In genomic region chr1:31955917-31956736, GRCh38 we compare ENCODE assay signal across 1 cellular context.
A peak's percentile ranks its signal among the peaks of the same experiment; 100 is the strongest.
TF ChIP-seq lines count a peak whose summit lies in the region.

No MANE protein-coding gene starts in this region.

TF ChIP-seq in K562, 482 proteins besides CTCF, POLR2A, EP300 and RAD21 (continued from another document and continues in another):
- TF ChIP-seq CCAR2 (IDR thresholded peaks at IDR 0.05; ENCODE audit: low read depth, low read length) (no peak), HMGXB4 (CRISPR knock-in tag; IDR thresholded peaks at IDR 0.05) (no peak), ZNF324 (CRISPR knock-in tag; IDR thresholded peaks at IDR 0.05) (no peak), U2AF1 (optimal IDR thresholded peaks at IDR 0.05; ENCODE audit: low read depth, low read length) (no peak), MTF1 (CRISPR knock-in tag; IDR thresholded peaks at IDR 0.05; ENCODE audit: borderline replicate concordance) (no peak), MEF2A (IDR thresholded peaks at IDR 0.05; ENCODE audit: control insufficient read depth, low read depth, low read length) (0 out of 2 replicates have a peak, but pooled peaks have one; percentile 51), DDX20 (tag; IDR thresholded peaks at IDR 0.05; ENCODE audit: low read depth) (no peak), DMBX1 (CRISPR knock-in tag; IDR thresholded peaks at IDR 0.05; ENCODE audit: borderline replicate concordance) (peak; percentile 29; the same call in 1 of the 2 replicates), MTA1 (IDR thresholded peaks at IDR 0.05; ENCODE audit: borderline replicate concordance) (peak; percentile 73; the same call in 1 of the 2 replicates), ZBTB9 (CRISPR knock-in tag; IDR thresholded peaks at IDR 0.05) (no peak), L3MBTL2 (IDR thresholded peaks at IDR 0.05) (peak; percentile 75), TAF7 (tag; IDR thresholded peaks at IDR 0.05) (no peak; the same call in none of the 2 replicates), ZNF778 (CRISPR knock-in tag; IDR thresholded peaks at IDR 0.05) (no peak), ETV6 (IDR thresholded peaks at IDR 0.05; ENCODE audit: borderline replicate concordance in 1 of 2, low read depth in 2 of 2, low read length in 1 of 2) (peak; percentile 59 to 76; a peak in 3 of 4 replicates), ETV6 (CRISPR knock-in tag; IDR thresholded peaks at IDR 0.05; ENCODE audit: borderline replicate concordance) (no peak), RFX1 (IDR thresholded peaks at IDR 0.05) (no peak), ZNF140 (CRISPR knock-in tag; IDR thresholded peaks at IDR 0.05) (no peak), NRF1 (conservative IDR thresholded peaks at IDR 0.05 in 1 of 2, IDR thresholded peaks at IDR 0.05 in 1 of 2) (peak; percentile 49 to 57; a peak in 3 of 4 replicates), ARID4B (CRISPR knock-in tag; IDR thresholded peaks at IDR 0.05) (no peak), BDP1 (IDR thresholded peaks at IDR 0.05; ENCODE audit: insufficient read depth, insufficient read length) (no peak), ZEB2 (IDR thresholded peaks at IDR 0.05) (0 out of 2 replicates have a peak, but pooled peaks have one; percentile 69), SRSF3 (IDR thresholded peaks at IDR 0.05; ENCODE audit: insufficient read depth, low read length) (no peak), NCOR1 (IDR thresholded peaks at IDR 0.05) (peak; percentile 74), FOXA3 (CRISPR knock-in tag; conservative IDR thresholded peaks at IDR 0.05 in 1 of 2, IDR thresholded peaks at IDR 0.05 in 1 of 2) (no peak), TRIM24 (IDR thresholded peaks at IDR 0.05) (peak; percentile 67 to 77), TRIM28 (IDR thresholded peaks at IDR 0.05) (peak; percentile 49; the same call in 1 of the 2 replicates), ZNF740 (CRISPR knock-in tag; IDR thresholded peaks at IDR 0.05) (no peak), ZNF740 (tag; IDR thresholded peaks at IDR 0.05) (no peak)
- TF ChIP-seq, protein P1, sequence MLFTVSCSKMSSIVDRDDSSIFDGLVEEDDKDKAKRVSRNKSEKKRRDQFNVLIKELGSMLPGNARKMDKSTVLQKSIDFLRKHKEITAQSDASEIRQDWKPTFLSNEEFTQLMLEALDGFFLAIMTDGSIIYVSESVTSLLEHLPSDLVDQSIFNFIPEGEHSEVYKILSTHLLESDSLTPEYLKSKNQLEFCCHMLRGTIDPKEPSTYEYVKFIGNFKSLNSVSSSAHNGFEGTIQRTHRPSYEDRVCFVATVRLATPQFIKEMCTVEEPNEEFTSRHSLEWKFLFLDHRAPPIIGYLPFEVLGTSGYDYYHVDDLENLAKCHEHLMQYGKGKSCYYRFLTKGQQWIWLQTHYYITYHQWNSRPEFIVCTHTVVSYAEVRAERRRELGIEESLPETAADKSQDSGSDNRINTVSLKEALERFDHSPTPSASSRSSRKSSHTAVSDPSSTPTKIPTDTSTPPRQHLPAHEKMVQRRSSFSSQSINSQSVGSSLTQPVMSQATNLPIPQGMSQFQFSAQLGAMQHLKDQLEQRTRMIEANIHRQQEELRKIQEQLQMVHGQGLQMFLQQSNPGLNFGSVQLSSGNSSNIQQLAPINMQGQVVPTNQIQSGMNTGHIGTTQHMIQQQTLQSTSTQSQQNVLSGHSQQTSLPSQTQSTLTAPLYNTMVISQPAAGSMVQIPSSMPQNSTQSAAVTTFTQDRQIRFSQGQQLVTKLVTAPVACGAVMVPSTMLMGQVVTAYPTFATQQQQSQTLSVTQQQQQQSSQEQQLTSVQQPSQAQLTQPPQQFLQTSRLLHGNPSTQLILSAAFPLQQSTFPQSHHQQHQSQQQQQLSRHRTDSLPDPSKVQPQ (CRISPR knock-in tag; IDR thresholded peaks at IDR 0.05; ENCODE audit: borderline replicate concordance), result no peak
- TF ChIP-seq, protein P2, sequence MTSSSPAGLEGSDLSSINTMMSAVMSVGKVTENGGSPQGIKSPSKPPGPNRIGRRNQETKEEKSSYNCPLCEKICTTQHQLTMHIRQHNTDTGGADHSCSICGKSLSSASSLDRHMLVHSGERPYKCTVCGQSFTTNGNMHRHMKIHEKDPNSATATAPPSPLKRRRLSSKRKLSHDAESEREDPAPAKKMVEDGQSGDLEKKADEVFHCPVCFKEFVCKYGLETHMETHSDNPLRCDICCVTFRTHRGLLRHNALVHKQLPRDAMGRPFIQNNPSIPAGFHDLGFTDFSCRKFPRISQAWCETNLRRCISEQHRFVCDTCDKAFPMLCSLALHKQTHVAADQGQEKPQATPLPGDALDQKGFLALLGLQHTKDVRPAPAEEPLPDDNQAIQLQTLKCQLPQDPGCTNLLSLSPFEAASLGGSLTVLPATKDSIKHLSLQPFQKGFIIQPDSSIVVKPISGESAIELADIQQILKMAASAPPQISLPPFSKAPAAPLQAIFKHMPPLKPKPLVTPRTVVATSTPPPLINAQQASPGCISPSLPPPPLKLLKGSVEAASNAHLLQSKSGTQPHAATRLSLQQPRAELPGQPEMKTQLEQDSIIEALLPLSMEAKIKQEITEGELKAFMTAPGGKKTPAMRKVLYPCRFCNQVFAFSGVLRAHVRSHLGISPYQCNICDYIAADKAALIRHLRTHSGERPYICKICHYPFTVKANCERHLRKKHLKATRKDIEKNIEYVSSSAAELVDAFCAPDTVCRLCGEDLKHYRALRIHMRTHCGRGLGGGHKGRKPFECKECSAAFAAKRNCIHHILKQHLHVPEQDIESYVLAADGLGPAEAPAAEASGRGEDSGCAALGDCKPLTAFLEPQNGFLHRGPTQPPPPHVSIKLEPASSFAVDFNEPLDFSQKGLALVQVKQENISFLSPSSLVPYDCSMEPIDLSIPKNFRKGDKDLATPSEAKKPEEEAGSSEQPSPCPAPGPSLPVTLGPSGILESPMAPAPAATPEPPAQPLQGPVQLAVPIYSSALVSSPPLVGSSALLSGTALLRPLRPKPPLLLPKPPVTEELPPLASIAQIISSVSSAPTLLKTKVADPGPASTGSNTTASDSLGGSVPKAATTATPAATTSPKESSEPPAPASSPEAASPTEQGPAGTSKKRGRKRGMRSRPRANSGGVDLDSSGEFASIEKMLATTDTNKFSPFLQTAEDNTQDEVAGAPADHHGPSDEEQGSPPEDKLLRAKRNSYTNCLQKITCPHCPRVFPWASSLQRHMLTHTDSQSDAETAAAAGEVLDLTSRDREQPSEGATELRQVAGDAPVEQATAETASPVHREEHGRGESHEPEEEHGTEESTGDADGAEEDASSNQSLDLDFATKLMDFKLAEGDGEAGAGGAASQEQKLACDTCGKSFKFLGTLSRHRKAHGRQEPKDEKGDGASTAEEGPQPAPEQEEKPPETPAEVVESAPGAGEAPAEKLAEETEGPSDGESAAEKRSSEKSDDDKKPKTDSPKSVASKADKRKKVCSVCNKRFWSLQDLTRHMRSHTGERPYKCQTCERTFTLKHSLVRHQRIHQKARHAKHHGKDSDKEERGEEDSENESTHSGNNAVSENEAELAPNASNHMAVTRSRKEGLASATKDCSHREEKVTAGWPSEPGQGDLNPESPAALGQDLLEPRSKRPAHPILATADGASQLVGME (CRISPR knock-in tag; IDR thresholded peaks at IDR 0.05), result no peak
- TF ChIP-seq, protein P3, sequence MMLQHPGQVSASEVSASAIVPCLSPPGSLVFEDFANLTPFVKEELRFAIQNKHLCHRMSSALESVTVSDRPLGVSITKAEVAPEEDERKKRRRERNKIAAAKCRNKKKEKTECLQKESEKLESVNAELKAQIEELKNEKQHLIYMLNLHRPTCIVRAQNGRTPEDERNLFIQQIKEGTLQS (IDR thresholded peaks at IDR 0.05), result peak; percentile 87
- TF ChIP-seq, protein P3 (CRISPR knock-in tag; conservative IDR thresholded peaks at IDR 0.05), result peak; percentile 90
- TF ChIP-seq, protein P4, sequence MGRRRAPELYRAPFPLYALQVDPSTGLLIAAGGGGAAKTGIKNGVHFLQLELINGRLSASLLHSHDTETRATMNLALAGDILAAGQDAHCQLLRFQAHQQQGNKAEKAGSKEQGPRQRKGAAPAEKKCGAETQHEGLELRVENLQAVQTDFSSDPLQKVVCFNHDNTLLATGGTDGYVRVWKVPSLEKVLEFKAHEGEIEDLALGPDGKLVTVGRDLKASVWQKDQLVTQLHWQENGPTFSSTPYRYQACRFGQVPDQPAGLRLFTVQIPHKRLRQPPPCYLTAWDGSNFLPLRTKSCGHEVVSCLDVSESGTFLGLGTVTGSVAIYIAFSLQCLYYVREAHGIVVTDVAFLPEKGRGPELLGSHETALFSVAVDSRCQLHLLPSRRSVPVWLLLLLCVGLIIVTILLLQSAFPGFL (CRISPR knock-in tag; IDR thresholded peaks at IDR 0.05), result peak; percentile 91; the same call in 1 of the 2 replicates
- TF ChIP-seq, protein P5, sequence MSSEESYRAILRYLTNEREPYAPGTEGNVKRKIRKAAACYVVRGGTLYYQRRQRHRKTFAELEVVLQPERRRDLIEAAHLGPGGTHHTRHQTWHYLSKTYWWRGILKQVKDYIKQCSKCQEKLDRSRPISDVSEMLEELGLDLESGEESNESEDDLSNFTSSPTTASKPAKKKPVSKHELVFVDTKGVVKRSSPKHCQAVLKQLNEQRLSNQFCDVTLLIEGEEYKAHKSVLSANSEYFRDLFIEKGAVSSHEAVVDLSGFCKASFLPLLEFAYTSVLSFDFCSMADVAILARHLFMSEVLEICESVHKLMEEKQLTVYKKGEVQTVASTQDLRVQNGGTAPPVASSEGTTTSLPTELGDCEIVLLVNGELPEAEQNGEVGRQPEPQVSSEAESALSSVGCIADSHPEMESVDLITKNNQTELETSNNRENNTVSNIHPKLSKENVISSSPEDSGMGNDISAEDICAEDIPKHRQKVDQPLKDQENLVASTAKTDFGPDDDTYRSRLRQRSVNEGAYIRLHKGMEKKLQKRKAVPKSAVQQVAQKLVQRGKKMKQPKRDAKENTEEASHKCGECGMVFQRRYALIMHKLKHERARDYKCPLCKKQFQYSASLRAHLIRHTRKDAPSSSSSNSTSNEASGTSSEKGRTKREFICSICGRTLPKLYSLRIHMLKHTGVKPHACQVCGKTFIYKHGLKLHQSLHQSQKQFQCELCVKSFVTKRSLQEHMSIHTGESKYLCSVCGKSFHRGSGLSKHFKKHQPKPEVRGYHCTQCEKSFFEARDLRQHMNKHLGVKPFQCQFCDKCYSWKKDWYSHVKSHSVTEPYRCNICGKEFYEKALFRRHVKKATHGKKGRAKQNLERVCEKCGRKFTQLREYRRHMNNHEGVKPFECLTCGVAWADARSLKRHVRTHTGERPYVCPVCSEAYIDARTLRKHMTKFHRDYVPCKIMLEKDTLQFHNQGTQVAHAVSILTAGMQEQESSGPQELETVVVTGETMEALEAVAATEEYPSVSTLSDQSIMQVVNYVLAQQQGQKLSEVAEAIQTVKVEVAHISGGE (CRISPR knock-in tag; IDR thresholded peaks at IDR 0.05), result peak in 1 of 3 experiments; percentile 49; a peak in 1 of 6 replicates
